In the genomic region with DNA sequence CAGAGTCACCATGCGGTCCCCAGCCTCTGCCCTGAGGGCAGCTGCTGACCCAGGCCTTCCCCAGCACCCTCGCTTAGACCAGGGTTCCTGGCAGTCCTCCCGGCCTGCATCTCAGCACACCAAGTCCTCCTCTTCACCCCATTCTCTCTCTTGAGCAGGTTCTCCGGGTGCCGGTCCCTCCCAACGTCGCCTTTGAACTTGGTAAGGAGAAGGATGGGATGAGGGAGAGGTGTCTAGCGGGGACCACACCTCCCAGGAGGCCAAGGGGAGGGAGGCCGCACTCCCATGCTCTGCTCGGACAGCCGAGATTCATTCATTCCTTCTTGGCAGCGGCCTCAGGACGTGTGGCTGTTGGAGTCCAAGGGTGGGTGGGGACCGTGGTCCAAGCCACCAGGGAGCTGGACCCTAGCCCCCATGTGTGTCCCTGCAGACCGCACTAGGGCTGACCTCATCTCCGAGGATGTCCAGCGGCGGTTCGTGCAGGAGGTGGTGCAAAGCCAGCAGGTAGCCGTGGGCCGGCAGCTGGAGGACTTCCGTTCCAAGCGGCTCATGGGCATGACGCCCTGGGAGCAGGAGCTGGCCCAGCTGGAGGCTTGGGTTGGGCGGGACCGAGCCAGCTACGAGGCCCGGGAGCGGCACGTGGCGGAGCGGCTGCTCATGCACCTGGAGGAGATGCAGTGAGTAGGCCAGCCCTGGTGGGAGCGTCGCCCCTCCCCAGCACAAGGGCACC, we compare ENCODE assay signal across 1 cellular context.
TF ChIP-seq lines count a peak whose summit lies in the region.

No MANE protein-coding gene starts in this region.

TF ChIP-seq in WTC11, 78 proteins besides CTCF, POLR2A, EP300 and RAD21:
- TF ChIP-seq, protein P1, sequence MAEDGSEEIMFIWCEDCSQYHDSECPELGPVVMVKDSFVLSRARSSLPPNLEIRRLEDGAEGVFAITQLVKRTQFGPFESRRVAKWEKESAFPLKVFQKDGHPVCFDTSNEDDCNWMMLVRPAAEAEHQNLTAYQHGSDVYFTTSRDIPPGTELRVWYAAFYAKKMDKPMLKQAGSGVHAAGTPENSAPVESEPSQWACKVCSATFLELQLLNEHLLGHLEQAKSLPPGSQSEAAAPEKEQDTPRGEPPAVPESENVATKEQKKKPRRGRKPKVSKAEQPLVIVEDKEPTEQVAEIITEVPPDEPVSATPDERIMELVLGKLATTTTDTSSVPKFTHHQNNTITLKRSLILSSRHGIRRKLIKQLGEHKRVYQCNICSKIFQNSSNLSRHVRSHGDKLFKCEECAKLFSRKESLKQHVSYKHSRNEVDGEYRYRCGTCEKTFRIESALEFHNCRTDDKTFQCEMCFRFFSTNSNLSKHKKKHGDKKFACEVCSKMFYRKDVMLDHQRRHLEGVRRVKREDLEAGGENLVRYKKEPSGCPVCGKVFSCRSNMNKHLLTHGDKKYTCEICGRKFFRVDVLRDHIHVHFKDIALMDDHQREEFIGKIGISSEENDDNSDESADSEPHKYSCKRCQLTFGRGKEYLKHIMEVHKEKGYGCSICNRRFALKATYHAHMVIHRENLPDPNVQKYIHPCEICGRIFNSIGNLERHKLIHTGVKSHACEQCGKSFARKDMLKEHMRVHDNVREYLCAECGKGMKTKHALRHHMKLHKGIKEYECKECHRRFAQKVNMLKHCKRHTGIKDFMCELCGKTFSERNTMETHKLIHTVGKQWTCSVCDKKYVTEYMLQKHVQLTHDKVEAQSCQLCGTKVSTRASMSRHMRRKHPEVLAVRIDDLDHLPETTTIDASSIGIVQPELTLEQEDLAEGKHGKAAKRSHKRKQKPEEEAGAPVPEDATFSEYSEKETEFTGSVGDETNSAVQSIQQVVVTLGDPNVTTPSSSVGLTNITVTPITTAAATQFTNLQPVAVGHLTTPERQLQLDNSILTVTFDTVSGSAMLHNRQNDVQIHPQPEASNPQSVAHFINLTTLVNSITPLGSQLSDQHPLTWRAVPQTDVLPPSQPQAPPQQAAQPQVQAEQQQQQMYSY (CRISPR knock-in tag; IDR thresholded peaks at IDR 0.05): 0 out of 2 replicates have a peak, but pooled peaks have one; percentile 6
- no peak for TF ChIP-seq TCF7 (CRISPR knock-in tag; IDR thresholded peaks at IDR 0.05; ENCODE audit: low read depth)
